9 cellular contexts compared by ENCODE assay signal in the genomic region with DNA sequence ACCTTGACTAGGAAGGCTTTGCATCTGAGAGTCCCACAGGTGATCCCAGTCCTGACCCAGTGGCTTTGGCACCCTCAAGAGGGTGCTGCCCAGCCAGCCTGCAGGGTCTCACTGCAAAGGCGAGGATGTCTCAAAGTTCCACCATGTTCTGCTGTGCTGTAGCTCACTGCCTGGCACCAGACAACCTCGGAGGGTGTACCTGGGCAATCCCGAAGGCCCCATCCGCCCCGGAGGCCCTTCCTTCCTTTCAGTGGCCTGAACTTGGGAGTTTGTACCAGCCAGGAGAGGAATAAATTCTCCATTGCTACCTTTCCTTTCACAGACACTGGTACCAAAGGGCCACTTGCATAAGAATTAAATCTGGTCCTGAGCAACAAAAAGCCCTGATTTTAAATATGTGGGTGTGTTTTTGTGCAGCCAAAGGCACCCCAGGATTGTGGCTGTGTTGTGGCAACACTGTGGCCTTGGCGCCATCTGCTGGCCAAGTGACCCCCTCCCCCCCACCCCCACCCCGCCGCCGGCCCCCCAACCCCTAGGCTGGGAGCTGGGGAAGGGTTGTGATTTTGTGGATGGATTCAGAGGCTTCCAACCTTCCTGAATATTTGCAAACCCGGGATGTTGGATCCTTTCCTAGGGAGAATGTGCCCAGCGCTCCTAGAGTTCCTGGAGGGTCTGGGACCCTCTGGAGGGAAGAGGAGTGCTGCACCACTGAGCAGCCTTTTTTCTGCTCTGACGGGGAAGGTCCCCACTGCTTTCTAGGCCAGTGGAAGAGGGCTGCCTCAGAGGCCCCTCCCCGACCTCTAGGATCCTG. TPM values are rescaled to one million over a fixed set of nuclear protein-coding genes. Genes with fewer than 3 reads are reported as not detected.
A peak's percentile ranks its signal among the peaks of the same experiment; 100 is the strongest.
DNase-seq lines count a peak whose midpoint lies in the region; ATAC-seq and TF ChIP-seq lines count a peak whose summit lies in the region.
"Had no signal": no experiment of that assay in that cellular context is flagged by ENCODE, and none has a peak within 500 bp of the region (broad histone marks: within the 10 kb centered on the region; RNA-seq: fewer than 3 reads in every experiment).

No MANE protein-coding gene starts in this region.

- intact Hi-C loops in testis (cut with DNase I; ENCODE audit: low total_unique reads) = no loop called here

- DNase-seq in RPMI8226 = peak; percentile 24
- DNase-seq in choroid plexus epithelial cell (ENCODE audit: low read depth) = peak; percentile 23
- DNase-seq in testis = no peak
- no peak for DNase-seq in NCI-H1048 (lab: John Stamatoyannopoulos, UW)
- no peak for DNase-seq in mesenteric fat pad (ENCODE audit: low spot score)

- H3K27ac ChIP-seq in neutrophil (peak overlapping the region; percentile 78), testis (no peak overlapping the region)
- H3K27ac ChIP-seq: KMS-11 had no signal

- no peak for ATAC-seq in HG03439 (IDR thresholded peaks at IDR 0.05; ENCODE audit: unreplicated experiment)

- H3K4me1 ChIP-seq in neutrophil (ENCODE audit: control insufficient read depth in 1 of 2, insufficient read depth in 1 of 2, low read depth in 1 of 2, low read length in 1 of 2) = peaks cover 72 to 73% of the 10 kb centered on the region in 2 experiments
- H3K4me1 ChIP-seq in testis = no peaks in the 10 kb centered on the region

- TF ChIP-seq POLR2A in testis (IDR thresholded peaks at IDR 0.05) = no peak

- H3K9me3 ChIP-seq in neutrophil = no peaks in the 10 kb centered on the region
- no peaks in the 10 kb centered on the region for H3K9me3 ChIP-seq in testis

- TF ChIP-seq CTCF in GM12873 (IDR thresholded peaks at IDR 0.05; ENCODE audit: insufficient read depth, low read depth, low read length, missing control alignments) (peak; percentile 65), choroid plexus epithelial cell (conservative IDR thresholded peaks at IDR 0.05; ENCODE audit: low read depth, low read length) (peak; percentile 52), neutrophil (IDR thresholded peaks at IDR 0.05) (peak; percentile 63), testis (IDR thresholded peaks at IDR 0.05) (peak in 1 of 3 experiments; percentile 27)

- 45 to 56% methylated on average over 11 to 13 of the region's 13 CpGs for WGBS in testis, 2 donors

- no peaks in the 10 kb centered on the region for H3K36me3 ChIP-seq in neutrophil
- no peaks in the 10 kb centered on the region for H3K36me3 ChIP-seq in testis (ENCODE audit: low read depth, missing control alignments)

- no peaks in the 10 kb centered on the region for H3K27me3 ChIP-seq in neutrophil
- no peaks in the 10 kb centered on the region for H3K27me3 ChIP-seq in testis

- H3K4me3 ChIP-seq in choroid plexus epithelial cell (ENCODE audit: low read depth, low read length) = no peak overlapping the region
- H3K4me3 ChIP-seq in neutrophil (ENCODE audit: low read depth in 1 of 2, low read length in 1 of 2) = peak overlapping the region in 1 of 2 experiments; percentile 30
- H3K4me3 ChIP-seq in testis = no peak overlapping the region

RNA-seq across cellular contexts. Expression of gene PTPN23, which starts 9.7 kb away (rescaled TPM):
- 100 to 1,000 TPM in 1 of 2 donors, 10 to 100 TPM in 1; 89.3 to 141 TPM for total RNA-seq in testis
- 30.5 TPM for polyA plus RNA-seq in testis (ENCODE audit: insufficient read depth, low read depth, low replicate concordance)
- total RNA-seq in mesenteric fat pad = 40.3 TPM

Comparison
In these comparisons a context has a peak if more than half of its experiments do, and no peak if none do; other contexts are left out.
1. DNase-seq: peak in RPMI8226 (single experiment) and choroid plexus epithelial cell (single experiment); none in testis (single experiment), NCI-H1048 (single experiment) and mesenteric fat pad (single experiment).